8 cellular contexts compared by ENCODE assay signal in the genomic region with DNA sequence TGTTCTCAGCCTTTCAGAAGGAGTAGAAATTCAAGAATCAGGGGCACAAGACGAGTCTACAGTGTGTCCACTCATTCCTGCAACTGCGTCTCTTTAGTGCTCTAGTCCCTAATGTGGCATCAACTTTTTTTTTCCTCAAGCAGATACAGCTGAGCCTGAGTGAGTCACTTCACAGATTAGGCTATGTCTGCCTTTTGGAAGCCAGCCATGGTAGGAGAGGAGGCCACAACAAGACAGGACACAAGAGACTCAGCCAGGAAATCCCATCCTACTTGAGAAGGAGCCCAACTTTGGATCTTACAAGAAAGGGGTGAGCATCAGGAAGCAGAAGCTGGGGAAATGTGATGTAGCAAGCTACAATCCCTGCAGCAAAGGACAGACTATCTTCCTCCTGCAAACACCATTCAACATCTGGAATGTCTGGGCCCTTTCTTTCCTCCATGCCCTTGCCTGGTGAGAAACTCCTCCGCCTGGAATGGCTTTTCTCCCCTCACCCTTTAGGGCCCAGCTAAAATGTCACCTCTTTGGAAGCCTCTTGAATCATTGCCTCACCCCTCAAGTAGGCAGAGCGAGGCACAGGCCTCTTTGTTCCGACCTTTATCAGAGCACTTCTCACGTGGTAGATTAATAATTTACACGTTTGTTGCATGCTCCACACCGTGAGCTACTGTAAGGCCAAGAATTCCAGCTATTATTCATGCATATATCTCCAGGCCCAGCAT.
DNase-seq lines count a peak whose midpoint lies in the region; ATAC-seq and TF ChIP-seq lines count a peak whose summit lies in the region.

No MANE protein-coding gene starts in this region.

- H3K36me3 ChIP-seq in HEK293 (ENCODE audit: control insufficient read depth in 2 of 2, insufficient read depth in 1 of 2, low read length in 2 of 2) (peaks cover 0 to 4% of the 10 kb centered on the region in 2 experiments; a peak in 1 of 3 replicates), stomach (no peaks in the 10 kb centered on the region), esophagus squamous epithelium (peaks cover 0 to 9% (median 0%) of the 10 kb centered on the region in 3 donors)

- no peak for TF ChIP-seq POLR2A in stomach (IDR thresholded peaks at IDR 0.05)
- TF ChIP-seq POLR2A in esophagus squamous epithelium (IDR thresholded peaks at IDR 0.05): no peak

- WGBS in stomach, 5 donors: 29 to 41% (median 34%) methylated on average over 8 of the region's 8 CpGs
- WGBS in esophagus squamous epithelium, 2 donors: 44 to 71% methylated on average over 8 of the region's 8 CpGs

- no peak for TF ChIP-seq CTCF in HEK293 (tag by site-specific recombination; IDR thresholded peaks at IDR 0.05)
- no peak for TF ChIP-seq CTCF in astrocyte of the spinal cord (IDR thresholded peaks at IDR 0.05; ENCODE audit: low read depth, low read length)
- TF ChIP-seq CTCF in stomach (IDR thresholded peaks at IDR 0.05): no peak
- no peak for TF ChIP-seq CTCF in esophagus squamous epithelium (IDR thresholded peaks at IDR 0.05)

- no peak for TF ChIP-seq EP300 in stomach (IDR thresholded peaks at IDR 0.05)

- H3K4me1 ChIP-seq in HEK293 (ENCODE audit: control insufficient read depth, insufficient read depth, low read length) (no peaks in the 10 kb centered on the region), stomach (peaks cover 7 to 24% (median 19%) of the 10 kb centered on the region in 4 donors), esophagus squamous epithelium (peaks cover 0 to 17% (median 6%) of the 10 kb centered on the region in 3 donors)

- in situ Hi-C loops in astrocyte of the spinal cord (cut with HindIII; ENCODE audit: low sequenced_read_pairs): no loop called here

- H3K27me3 ChIP-seq in stomach (no peaks in the 10 kb centered on the region), esophagus squamous epithelium (no peaks in the 10 kb centered on the region)

- POLR2A ChIA-PET in HEK293 (lab: Yijun Ruan, JAX): no interaction called here

- CTCF ChIA-PET in HEK293 (lab: Yijun Ruan, JAX): interaction anchor here (0.7 to 1.2 kb wide), 3 partner anchors 38 to 195 kb away, joined by 3 read pairs; no protein-coding TSS in a partner anchor

- H3K4me3 ChIP-seq in HEK293 (ENCODE audit: low read depth, low read length) (no peak overlapping the region), astrocyte of the spinal cord (ENCODE audit: low read depth, low read length) (no peak overlapping the region), stomach (no peak overlapping the region), esophagus squamous epithelium (no peak overlapping the region)

- intact Hi-C loops in stomach (cut with DNase I; ENCODE audit: low total_unique reads) (no loop called here), esophagus squamous epithelium (cut with DNase I) (no loop called here)

- ATAC-seq in HG03520 (IDR thresholded peaks at IDR 0.05; ENCODE audit: unreplicated experiment): no peak

- H3K27ac ChIP-seq in HEK293 (ENCODE audit: extremely low read depth, low read depth, low read length) (no peak overlapping the region), stomach (peak overlapping the region; percentile 41 to 73 (median 60)), esophagus squamous epithelium (no peak overlapping the region)

- DNase-seq in astrocyte of the spinal cord (ENCODE audit: low read depth, low spot score) (peak; percentile 79), iris pigment epithelial cell (ENCODE audit: low read depth) (peak; percentile 85), stomach (peak; percentile 62), esophagus squamous epithelium (lab: John Stamatoyannopoulos, UW) (no peak), activated gamma-delta T cell treated with Interleukin-2 at 50 U/mL for 16 hours (no peak)
- no peak for DNase-seq in stimulated activated CD4-positive, alpha-beta T cell treated with anti-CD3 and anti-CD28 coated beads, Interleukin-15, amount 100 ng/mL, for 24 hours

- H3K9me3 ChIP-seq in HEK293 (ENCODE audit: control insufficient read depth, insufficient read depth, low read depth, low read length) (no peaks in the 10 kb centered on the region), stomach (no peaks in the 10 kb centered on the region), esophagus squamous epithelium (no peaks in the 10 kb centered on the region)

TF ChIP-seq in HEK293, 187 proteins besides CTCF, POLR2A, EP300 and RAD21:
- TF ChIP-seq ZNF140 (tag by site-specific recombination; IDR thresholded peaks at IDR 0.05) (no peak), ZNF707 (tag by site-specific recombination; IDR thresholded peaks at IDR 0.05) (no peak), ZNF423 (tag by site-specific recombination; IDR thresholded peaks at IDR 0.05) (no peak), ZNF248 (tag by site-specific recombination; IDR thresholded peaks at IDR 0.05) (no peak), ZFHX2 (tag by site-specific recombination; conservative IDR thresholded peaks at IDR 0.05) (no peak), ZNF157 (tag by site-specific recombination; IDR thresholded peaks at IDR 0.05) (no peak)
- TF ChIP-seq, protein P1, sequence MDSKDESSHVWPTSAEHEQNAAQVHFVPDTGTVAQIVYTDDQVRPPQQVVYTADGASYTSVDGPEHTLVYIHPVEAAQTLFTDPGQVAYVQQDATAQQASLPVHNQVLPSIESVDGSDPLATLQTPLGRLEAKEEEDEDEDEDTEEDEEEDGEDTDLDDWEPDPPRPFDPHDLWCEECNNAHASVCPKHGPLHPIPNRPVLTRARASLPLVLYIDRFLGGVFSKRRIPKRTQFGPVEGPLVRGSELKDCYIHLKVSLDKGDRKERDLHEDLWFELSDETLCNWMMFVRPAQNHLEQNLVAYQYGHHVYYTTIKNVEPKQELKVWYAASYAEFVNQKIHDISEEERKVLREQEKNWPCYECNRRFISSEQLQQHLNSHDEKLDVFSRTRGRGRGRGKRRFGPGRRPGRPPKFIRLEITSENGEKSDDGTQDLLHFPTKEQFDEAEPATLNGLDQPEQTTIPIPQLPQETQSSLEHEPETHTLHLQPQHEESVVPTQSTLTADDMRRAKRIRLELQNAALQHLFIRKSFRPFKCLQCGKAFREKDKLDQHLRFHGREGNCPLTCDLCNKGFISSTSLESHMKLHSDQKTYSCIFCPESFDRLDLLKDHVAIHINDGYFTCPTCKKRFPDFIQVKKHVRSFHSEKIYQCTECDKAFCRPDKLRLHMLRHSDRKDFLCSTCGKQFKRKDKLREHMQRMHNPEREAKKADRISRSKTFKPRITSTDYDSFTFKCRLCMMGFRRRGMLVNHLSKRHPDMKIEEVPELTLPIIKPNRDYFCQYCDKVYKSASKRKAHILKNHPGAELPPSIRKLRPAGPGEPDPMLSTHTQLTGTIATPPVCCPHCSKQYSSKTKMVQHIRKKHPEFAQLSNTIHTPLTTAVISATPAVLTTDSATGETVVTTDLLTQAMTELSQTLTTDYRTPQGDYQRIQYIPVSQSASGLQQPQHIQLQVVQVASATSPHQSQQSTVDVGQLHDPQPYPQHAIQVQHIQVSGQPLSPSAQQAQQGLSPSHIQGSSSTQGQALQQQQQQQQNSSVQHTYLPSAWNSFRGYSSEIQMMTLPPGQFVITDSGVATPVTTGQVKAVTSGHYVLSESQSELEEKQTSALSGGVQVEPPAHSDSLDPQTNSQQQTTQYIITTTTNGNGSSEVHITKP (tag by site-specific recombination; IDR thresholded peaks at IDR 0.05): peak; percentile 25; the same call in 1 of the 2 replicates

Comparison
In these comparisons a context has a peak if more than half of its experiments do, and no peak if none do; other contexts are left out.
1. H3K27ac ChIP-seq: peak in stomach (5 of 5); none in HEK293 (single experiment) and esophagus squamous epithelium (0 of 4).
2. DNase-seq: peak in astrocyte of the spinal cord (single experiment), iris pigment epithelial cell (single experiment) and stomach (single experiment); none in stimulated activated CD4-positive, alpha-beta T cell treated with anti-CD3 and anti-CD28 coated beads, Interleukin-15, amount 100 ng/mL, for 24 hours (single experiment), esophagus squamous epithelium (single experiment) and activated gamma-delta T cell treated with Interleukin-2 at 50 U/mL for 16 hours (single experiment).